ENCODE assay signal across 10 cellular contexts in the genomic region with DNA sequence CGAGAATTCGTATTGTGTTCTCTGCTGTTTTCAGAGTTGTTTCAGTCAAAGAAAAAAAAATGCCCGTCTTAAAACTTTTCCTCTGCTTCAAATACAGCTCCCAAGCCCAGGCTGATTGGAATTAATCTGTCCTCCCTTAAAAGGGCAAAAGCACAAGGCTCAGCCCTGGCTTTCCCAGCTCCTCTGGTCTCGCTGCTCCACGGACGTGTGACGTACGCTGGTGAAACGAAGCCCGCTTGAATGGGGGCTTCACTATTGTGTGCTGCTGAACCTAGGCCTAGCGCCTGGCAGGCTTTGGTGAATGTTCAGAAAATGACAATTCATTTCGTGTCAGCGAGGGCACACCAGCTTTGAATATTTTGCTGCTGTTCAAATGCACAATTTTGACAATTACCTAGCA. TPM values are rescaled to one million over a fixed set of nuclear protein-coding genes. Genes with fewer than 3 reads are reported as not detected.
DNase-seq lines count a peak whose midpoint lies in the region; ATAC-seq and TF ChIP-seq lines count a peak whose summit lies in the region.
"Had no signal": no experiment of that assay in that cellular context is flagged by ENCODE, and none has a peak within 500 bp of the region (broad histone marks: within the 10 kb centered on the region; RNA-seq: fewer than 3 reads in every experiment).

No MANE protein-coding gene starts in this region.

- no peaks in the 10 kb centered on the region for H3K4me1 ChIP-seq in CD8-positive, alpha-beta T cell (ENCODE audit: insufficient read depth, low read length)
- H3K4me1 ChIP-seq in skeletal muscle satellite cell (ENCODE audit: control insufficient read depth, insufficient read depth, low read length): peaks cover 11% of the 10 kb centered on the region

- H3K36me3 ChIP-seq in CD8-positive, alpha-beta T cell (ENCODE audit: insufficient read depth, low read length): no peaks in the 10 kb centered on the region
- no peaks in the 10 kb centered on the region for H3K36me3 ChIP-seq in skeletal muscle satellite cell (ENCODE audit: insufficient read depth, low read length)

- CTCF ChIA-PET in CD8-positive, alpha-beta T cell (lab: Charles Lee): no interaction called here

- peak overlapping the region; percentile 82 for H3K4me3 Mint-ChIP-seq in CD8-positive, alpha-beta T cell
- peak overlapping the region; percentile 73 for H3K4me3 Mint-ChIP-seq in activated naive CD8-positive, alpha-beta T cell treated with anti-CD3 and anti-CD28 coated beads, Interleukin-2, amount 50 U/mL, for 24 hours
- H3K4me3 Mint-ChIP-seq in activated T-cell treated with anti-CD3 and anti-CD28 coated beads, Interleukin-2, amount 50 U/mL, for 24 hours: no peak overlapping the region

- TF ChIP-seq CTCF in CD8-positive, alpha-beta T cell (IDR thresholded peaks at IDR 0.05): no peak

- H3K4me2 ChIP-seq in skeletal muscle satellite cell (ENCODE audit: low read length): peak overlapping the region; percentile 81

- no peak overlapping the region for H3K27ac ChIP-seq in CD8-positive, alpha-beta T cell (ENCODE audit: low read depth, low read length)

- H3K9ac ChIP-seq in skeletal muscle satellite cell (ENCODE audit: low read depth, low read length): peak overlapping the region; percentile 77

- peaks cover 10% of the 10 kb centered on the region for H3K9me3 ChIP-seq in CD8-positive, alpha-beta T cell (ENCODE audit: low read length)
- peaks cover 17% of the 10 kb centered on the region for H3K9me3 ChIP-seq in skeletal muscle satellite cell (replicated peaks; ENCODE audit: low read length)

- H3K27ac Mint-ChIP-seq in CD8-positive, alpha-beta T cell: no peak overlapping the region
- no peak overlapping the region for H3K27ac Mint-ChIP-seq in activated naive CD8-positive, alpha-beta T cell treated with anti-CD3 and anti-CD28 coated beads, Interleukin-2, amount 50 U/mL, for 24 hours
- H3K27ac Mint-ChIP-seq in activated T-cell treated with anti-CD3 and anti-CD28 coated beads, Interleukin-2, amount 50 U/mL, for 24 hours: no peak overlapping the region

- no peak for ATAC-seq in CD8-positive, alpha-beta T cell
- ATAC-seq in activated naive CD8-positive, alpha-beta T cell treated with anti-CD3 and anti-CD28 coated beads, Interleukin-2, amount 50 U/mL, for 24 hours: no peak
- ATAC-seq: HCT116 had no signal

- POLR2A ChIA-PET in CD8-positive, alpha-beta T cell (lab: Charles Lee): interaction anchor here (0.9 kb wide), 1 partner anchor 821 kb away, joined by 3 read pairs; no protein-coding TSS in a partner anchor

- DNase-seq in CD8-positive, alpha-beta T cell: no peak
- no peak for DNase-seq in activated naive CD8-positive, alpha-beta T cell treated with anti-CD3 and anti-CD28 coated beads, Interleukin-2, amount 50 U/mL, for 24 hours
- DNase-seq in left kidney (ENCODE audit: low read depth, low spot score): peak; percentile 13
- DNase-seq in 8988T: no peak
- no peak for DNase-seq in NCI-H82 treated with DMSO at 0.1 percent for 48 hours (lab: John Stamatoyannopoulos, UW; ENCODE audit: unreplicated experiment)
- no peak for DNase-seq in GF-D8 (lab: John Stamatoyannopoulos, UW)
- DNase-seq in activated T-cell treated with anti-CD3 and anti-CD28 coated beads, Interleukin-2, amount 50 U/mL, for 24 hours: no peak

- H3K27me3 ChIP-seq in CD8-positive, alpha-beta T cell (ENCODE audit: insufficient read depth, low read length): no peaks in the 10 kb centered on the region
- no peaks in the 10 kb centered on the region for H3K27me3 ChIP-seq in skeletal muscle satellite cell (ENCODE audit: control insufficient read depth, insufficient read depth, low read length)

- no peak overlapping the region for H3K4me3 ChIP-seq in CD8-positive, alpha-beta T cell (ENCODE audit: low read depth, low read length)
- peak overlapping the region; percentile 83 for H3K4me3 ChIP-seq in skeletal muscle satellite cell (ENCODE audit: low read length)

- H3K9me3 Mint-ChIP-seq in CD8-positive, alpha-beta T cell: peaks cover 23% of the 10 kb centered on the region
- H3K9me3 Mint-ChIP-seq in activated naive CD8-positive, alpha-beta T cell treated with anti-CD3 and anti-CD28 coated beads, Interleukin-2, amount 50 U/mL, for 24 hours: peaks cover 25% of the 10 kb centered on the region
- peaks cover 39% of the 10 kb centered on the region for H3K9me3 Mint-ChIP-seq in activated T-cell treated with anti-CD3 and anti-CD28 coated beads, Interleukin-2, amount 50 U/mL, for 24 hours

- H3K27me3 Mint-ChIP-seq in CD8-positive, alpha-beta T cell (ENCODE audit: low read depth): peaks cover 16% of the 10 kb centered on the region
- H3K27me3 Mint-ChIP-seq in activated naive CD8-positive, alpha-beta T cell treated with anti-CD3 and anti-CD28 coated beads, Interleukin-2, amount 50 U/mL, for 24 hours: peaks cover 16% of the 10 kb centered on the region
- peaks cover 36% of the 10 kb centered on the region for H3K27me3 Mint-ChIP-seq in activated T-cell treated with anti-CD3 and anti-CD28 coated beads, Interleukin-2, amount 50 U/mL, for 24 hours

- peaks cover 5% of the 10 kb centered on the region for H3K4me1 Mint-ChIP-seq in CD8-positive, alpha-beta T cell (ENCODE audit: low read depth)
- peaks cover 4% of the 10 kb centered on the region for H3K4me1 Mint-ChIP-seq in activated naive CD8-positive, alpha-beta T cell treated with anti-CD3 and anti-CD28 coated beads, Interleukin-2, amount 50 U/mL, for 24 hours
- peaks cover 4% of the 10 kb centered on the region for H3K4me1 Mint-ChIP-seq in activated T-cell treated with anti-CD3 and anti-CD28 coated beads, Interleukin-2, amount 50 U/mL, for 24 hours (ENCODE audit: low read depth)

- intact Hi-C loops in CD8-positive, alpha-beta T cell (cut with DNase I, micrococcal nuclease): no loop called here

- peaks cover 39% of the 10 kb centered on the region for H3K36me3 Mint-ChIP-seq in CD8-positive, alpha-beta T cell
- peaks cover 29% of the 10 kb centered on the region for H3K36me3 Mint-ChIP-seq in activated naive CD8-positive, alpha-beta T cell treated with anti-CD3 and anti-CD28 coated beads, Interleukin-2, amount 50 U/mL, for 24 hours (ENCODE audit: low read depth)
- peaks cover 60% of the 10 kb centered on the region for H3K36me3 Mint-ChIP-seq in activated T-cell treated with anti-CD3 and anti-CD28 coated beads, Interleukin-2, amount 50 U/mL, for 24 hours (ENCODE audit: low read depth)

RNA-seq across cellular contexts. Expression of a gene that starts 0.7 kb away (rescaled TPM):
- total RNA-seq in CD8-positive, alpha-beta T cell: 1 to 10 TPM; 1.2 to 1.4 TPM
- 2.0 and 3.5 TPM in 2 replicates for total RNA-seq in skeletal muscle satellite cell (2012; rRNA removed)

RNA-seq across cellular contexts. Expression of a gene that starts 24.6 kb away (rescaled TPM):
- total RNA-seq in CD8-positive, alpha-beta T cell: not detected
- total RNA-seq in skeletal muscle satellite cell (2012; rRNA removed): not detected in 2 replicates
- total RNA-seq: SK-MEL-5 had no signal

RNA-seq across cellular contexts. Expression of a gene that starts 39.6 kb away (rescaled TPM):
- 10 to 100 TPM; 57.6 to 61.0 TPM for total RNA-seq in CD8-positive, alpha-beta T cell
- total RNA-seq in skeletal muscle satellite cell (2012; rRNA removed): 21.6 and 44.6 TPM in 2 replicates

RNA-seq across cellular contexts. Expression of a gene that starts 55.8 kb away (rescaled TPM):
- total RNA-seq in CD8-positive, alpha-beta T cell: 10 to 100 TPM; 11.2 to 13.0 TPM
- total RNA-seq in skeletal muscle satellite cell (2012; rRNA removed): 11.4 and 12.2 TPM in 2 replicates
